8 cellular contexts compared by ENCODE assay signal in the genomic region with DNA sequence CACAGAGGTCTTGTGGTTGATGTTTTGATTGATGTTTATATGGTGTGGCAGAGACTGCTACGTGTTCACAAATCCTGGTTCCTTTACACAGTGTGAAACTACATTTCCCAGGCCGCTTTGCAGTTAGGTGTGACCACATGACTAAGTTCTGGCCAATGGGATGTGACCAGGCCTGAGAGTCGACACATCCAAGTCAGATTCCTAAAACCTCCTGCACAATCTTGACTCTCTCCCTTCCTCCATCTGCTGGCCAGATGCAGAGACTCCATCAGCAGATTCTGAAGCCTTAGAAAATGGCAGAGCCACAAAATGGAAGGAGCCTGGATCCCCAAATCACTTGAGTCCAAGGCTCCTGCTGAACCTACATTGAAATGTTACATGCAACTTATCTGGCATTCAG. TPM values are rescaled to one million over a fixed set of nuclear protein-coding genes. Genes with fewer than 3 reads are reported as not detected.
DNase-seq lines count a peak whose midpoint lies in the region; ATAC-seq and TF ChIP-seq lines count a peak whose summit lies in the region.

No MANE protein-coding gene starts in this region.

- H3K4me3 ChIP-seq in WI38 (ENCODE audit: low read depth, low read length): no peak overlapping the region

- H3K9me3 Mint-ChIP-seq in CD4-positive, alpha-beta T cell: no peaks in the 10 kb centered on the region

- CTCF ChIA-PET in CD4-positive, alpha-beta T cell (lab: Charles Lee): no interaction called here

- peak; percentile 73 for ATAC-seq in CD4-positive, alpha-beta T cell (ENCODE audit: poor library complexity)
- peak; percentile 50 for ATAC-seq in left colon
- no peak for ATAC-seq in HG02798 (IDR thresholded peaks at IDR 0.05; ENCODE audit: poor library complexity, unreplicated experiment)
- no peak for ATAC-seq in HG02642 (IDR thresholded peaks at IDR 0.05; ENCODE audit: poor library complexity, unreplicated experiment)
- no peak for ATAC-seq in GM21786 (IDR thresholded peaks at IDR 0.05; ENCODE audit: unreplicated experiment)

- no peaks in the 10 kb centered on the region for H3K36me3 Mint-ChIP-seq in CD4-positive, alpha-beta T cell (ENCODE audit: low read depth)

- POLR2A ChIA-PET in CD4-positive, alpha-beta T cell (lab: Charles Lee): no interaction called here

- no peak for DNase-seq in CD4-positive, alpha-beta T cell
- DNase-seq in HT-29 (ENCODE audit: low spot score) (peak; percentile 83), left colon (no peak), posterior vena cava (ENCODE audit: low spot score) (no peak)

- H3K4me1 Mint-ChIP-seq in CD4-positive, alpha-beta T cell (ENCODE audit: low read depth): no peaks in the 10 kb centered on the region

- H3K27ac ChIP-seq in CD4-positive, alpha-beta T cell (ENCODE audit: low read depth, low read length): no peak overlapping the region

- no peak overlapping the region for H3K4me3 Mint-ChIP-seq in CD4-positive, alpha-beta T cell

- no peak for TF ChIP-seq CTCF in CD4-positive, alpha-beta T cell (IDR thresholded peaks at IDR 0.05)
- TF ChIP-seq CTCF in WI38 (IDR thresholded peaks at IDR 0.05; ENCODE audit: low read depth, low read length): peak; percentile 24; the same call in 1 of the 2 replicates

- H3K27me3 ChIP-seq in CD4-positive, alpha-beta T cell (ENCODE audit: control insufficient read depth, insufficient read depth, low read length): no peaks in the 10 kb centered on the region

- H3K27ac Mint-ChIP-seq in CD4-positive, alpha-beta T cell: no peak overlapping the region

- no peaks in the 10 kb centered on the region for H3K27me3 Mint-ChIP-seq in CD4-positive, alpha-beta T cell

- H3K9me3 ChIP-seq in CD4-positive, alpha-beta T cell (ENCODE audit: control insufficient read depth, low read length): no peaks in the 10 kb centered on the region

- intact Hi-C loops in CD4-positive, alpha-beta T cell (cut with DNase I, micrococcal nuclease): no loop called here
- intact Hi-C loops in left colon (cut with DNase I, micrococcal nuclease) (no loop called here), posterior vena cava (cut with DNase I) (no loop called here)

RNA-seq across cellular contexts. Expression of a gene that starts 12.6 kb away (rescaled TPM):
- total RNA-seq in CD4-positive, alpha-beta T cell: 100 to 1,000 TPM; 329 to 350 TPM
- total RNA-seq in HT-29 (2014; rRNA removed; shearing (Covaris generic)): not detected in 2 replicates
- total RNA-seq in left colon (1 to 10 TPM; 5.6 to 9.6 TPM), posterior vena cava (10 to 100 TPM; 11.5 to 19.6 TPM)

RNA-seq across cellular contexts. Expression of a gene that starts 14.4 kb away (rescaled TPM):
- not detected for total RNA-seq in CD4-positive, alpha-beta T cell
- total RNA-seq in HT-29 (2014; rRNA removed; shearing (Covaris generic)): 27.2 and 28.6 TPM in 2 replicates
- 10 to 100 TPM; 11.8 to 18.0 TPM for total RNA-seq in left colon
- total RNA-seq in posterior vena cava: 10 to 100 TPM; 31.0 to 32.4 TPM

RNA-seq across cellular contexts. Expression of a gene that starts 15.8 kb away (rescaled TPM):
- not detected for total RNA-seq in CD4-positive, alpha-beta T cell
- total RNA-seq in HT-29 (2014; rRNA removed; shearing (Covaris generic)): 0.18 and 0.53 TPM in 2 replicates
- not detected for total RNA-seq in left colon
- not detected for total RNA-seq in posterior vena cava

RNA-seq across cellular contexts. Expression of a gene that starts 22.8 kb away (rescaled TPM):
- total RNA-seq in CD4-positive, alpha-beta T cell: 1 to 10 TPM; 1.5 to 2.4 TPM
- 0.26 TPM in 1 of 2 replicates, not detected in the other for total RNA-seq in HT-29 (2014; rRNA removed; shearing (Covaris generic))
- total RNA-seq in left colon (under 1 TPM; 0.43 to 0.50 TPM), posterior vena cava (1 to 10 TPM; 1.7 to 2.6 TPM)

RNA-seq across cellular contexts. Expression of a gene that starts 40.2 kb away (rescaled TPM):
- not detected for total RNA-seq in CD4-positive, alpha-beta T cell
- total RNA-seq in HT-29 (2014; rRNA removed; shearing (Covaris generic)): not detected in 2 replicates
- total RNA-seq in left colon (not detected), posterior vena cava (not detected)

Comparison
In these comparisons a context has a peak if more than half of its experiments do, and no peak if none do; other contexts are left out.
1. ATAC-seq: peak in CD4-positive, alpha-beta T cell (single experiment) and left colon (single experiment); none in HG02798 (single experiment), HG02642 (single experiment) and GM21786 (single experiment).
2. RNA of a gene that starts 12.6 kb away (total RNA-seq): 329 to 350 TPM in CD4-positive, alpha-beta T cell; 11.5 to 19.6 TPM in posterior vena cava, 5.6 to 9.6 TPM in left colon and not detected in HT-29; every median in the first group is over 10 times any median in the second.
3. RNA of a gene that starts 14.4 kb away (total RNA-seq): 31.0 to 32.4 TPM in posterior vena cava, 27.2 to 28.6 TPM in HT-29 and 11.8 to 18.0 TPM in left colon; not detected in CD4-positive, alpha-beta T cell; every median in the first group is over 10 times any median in the second.